ENCODE assay signal across 16 cellular contexts in genomic region chr6:168648240-168648639, GRCh38.
A peak's percentile ranks its signal among the peaks of the same experiment; 100 is the strongest.
DNase-seq lines count a peak whose midpoint lies in the region; ATAC-seq, FAIRE-seq and TF ChIP-seq lines count a peak whose summit lies in the region.
"Had no signal": no experiment of that assay in that cellular context is flagged by ENCODE, and none has a peak within 500 bp of the region (broad histone marks: within the 10 kb centered on the region; RNA-seq: fewer than 3 reads in every experiment).

No MANE protein-coding gene starts in this region.

- TF ChIP-seq CTCF in epithelial cell of proximal tubule (conservative IDR thresholded peaks at IDR 0.05; ENCODE audit: low read depth, low read length) (no peak), pancreas (IDR thresholded peaks at IDR 0.05) (no peak)

- H3K9me3 ChIP-seq in pancreas, result no peaks in the 10 kb centered on the region
- H3K9me3 ChIP-seq: colonic mucosa, esophagus squamous epithelium had no signal

- ATAC-seq in pancreas, result peak; percentile 51 to 74 (median 66)
- no peak for ATAC-seq in GM21381 (IDR thresholded peaks at IDR 0.05; ENCODE audit: unreplicated experiment)
- ATAC-seq in HG03039 (IDR thresholded peaks at IDR 0.05; ENCODE audit: unreplicated experiment), result no peak
- ATAC-seq in HG03457 (IDR thresholded peaks at IDR 0.05; ENCODE audit: unreplicated experiment), result no peak
- ATAC-seq in GM21723 (IDR thresholded peaks at IDR 0.05; ENCODE audit: unreplicated experiment), result no peak
- ATAC-seq: activated CD4-positive, alpha-beta T cell treated with anti-CD3 and anti-CD28 coated beads for 36 hours; PC-3 had no signal

- H3K4me1 ChIP-seq in pancreas, result peaks cover 0 to 8% (median 8%) of the 10 kb centered on the region in 3 donors
- H3K4me1 ChIP-seq: colonic mucosa, parathyroid adenoma had no signal

- H3K4me3 ChIP-seq in epithelial cell of proximal tubule (ENCODE audit: low read depth, low read length) (peak overlapping the region; percentile 14), pancreas (no peak overlapping the region)
- H3K4me3 ChIP-seq: colonic mucosa, esophagus squamous epithelium had no signal

- no peak for FAIRE-seq in pancreas (lab: Jason Lieb, UNC)
- FAIRE-seq: urothelium cell line had no signal

- WGBS in pancreas, 2 donors, result 17 to 29% methylated on average over 15 of the region's 15 CpGs

- no peaks in the 10 kb centered on the region for H3K36me3 ChIP-seq in pancreas
- H3K36me3 ChIP-seq: colonic mucosa, esophagus squamous epithelium had no signal

- H3K27me3 ChIP-seq in pancreas, result no peaks in the 10 kb centered on the region
- H3K27me3 ChIP-seq: colonic mucosa had no signal

- DNase-seq in AG08395 (ENCODE audit: low spot score) (peak; percentile 22), NCI-H1417 (lab: John Stamatoyannopoulos, UW) (peak in 2 of 3 experiments; percentile 84 to 95), epithelial cell of proximal tubule (ENCODE audit: low read depth) (no peak), pancreas (peak in 3 of 6 donors; percentile 24 to 63 (median 40))
- DNase-seq: activated CD4-positive, alpha-beta T cell treated with anti-CD3 and anti-CD28 coated beads for 36 hours; activated T-cell treated with anti-CD3 and anti-CD28 coated beads, Interleukin-2, amount 50 U/mL, for 1 hour; colonic mucosa; esophagus squamous epithelium; KBM-7; PC-3 had no signal

- H3K27ac ChIP-seq in pancreas, result no peak overlapping the region
- H3K27ac ChIP-seq: colonic mucosa, esophagus squamous epithelium, parathyroid adenoma had no signal

- intact Hi-C loops in pancreas (cut with DNase I), result no loop called here

Comparison
In these comparisons a context has a peak if more than half of its experiments do, and no peak if none do; other contexts are left out.
1. ATAC-seq: peak in pancreas (4 of 4); none in GM21381 (single experiment), HG03039 (single experiment), HG03457 (single experiment) and GM21723 (single experiment).